In the genomic region with DNA sequence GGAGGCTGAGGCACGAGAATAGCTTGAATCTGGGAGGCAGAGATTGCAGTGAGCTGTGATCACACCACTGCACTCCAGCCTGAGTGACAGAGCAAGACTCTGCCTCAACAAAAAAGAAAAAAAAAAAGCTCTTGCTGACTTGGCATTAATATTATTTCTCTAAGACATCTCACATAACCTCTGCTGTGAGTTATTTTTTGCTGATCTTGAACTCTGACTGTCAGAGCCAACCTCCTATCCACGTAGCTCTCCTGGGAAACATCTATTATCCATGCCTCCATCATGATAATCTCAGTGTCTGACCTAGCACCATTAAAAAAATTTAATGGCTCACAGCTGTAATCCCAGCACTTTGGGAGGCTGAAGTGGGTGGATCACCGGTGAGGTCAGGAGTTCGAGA, we compare ENCODE assay signal across 1 cellular context.
TF ChIP-seq lines count a peak whose summit lies in the region.

No MANE protein-coding gene starts in this region.

TF ChIP-seq in A549, 52 proteins besides CTCF, POLR2A, EP300 and RAD21 (continued from another document):
- TF ChIP-seq, protein P1, sequence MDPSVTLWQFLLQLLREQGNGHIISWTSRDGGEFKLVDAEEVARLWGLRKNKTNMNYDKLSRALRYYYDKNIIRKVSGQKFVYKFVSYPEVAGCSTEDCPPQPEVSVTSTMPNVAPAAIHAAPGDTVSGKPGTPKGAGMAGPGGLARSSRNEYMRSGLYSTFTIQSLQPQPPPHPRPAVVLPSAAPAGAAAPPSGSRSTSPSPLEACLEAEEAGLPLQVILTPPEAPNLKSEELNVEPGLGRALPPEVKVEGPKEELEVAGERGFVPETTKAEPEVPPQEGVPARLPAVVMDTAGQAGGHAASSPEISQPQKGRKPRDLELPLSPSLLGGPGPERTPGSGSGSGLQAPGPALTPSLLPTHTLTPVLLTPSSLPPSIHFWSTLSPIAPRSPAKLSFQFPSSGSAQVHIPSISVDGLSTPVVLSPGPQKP (IDR thresholded peaks at IDR 0.05; ENCODE audit: low read depth, low read length): no peak
